10 cellular contexts compared by ENCODE assay signal in genomic region chr18:25348361-25349130, GRCh38. TPM values are rescaled to one million over a fixed set of nuclear protein-coding genes. Genes with fewer than 3 reads are reported as not detected.
DNase-seq lines count a peak whose midpoint lies in the region; ATAC-seq and TF ChIP-seq lines count a peak whose summit lies in the region.
"Had no signal": no experiment of that assay in that cellular context is flagged by ENCODE, and none has a peak within 500 bp of the region (broad histone marks: within the 10 kb centered on the region; RNA-seq: fewer than 3 reads in every experiment).

No MANE protein-coding gene starts in this region.

- peaks cover 12% of the 10 kb centered on the region for H3K4me1 ChIP-seq in fibroblast of lung (ENCODE audit: control insufficient read depth, extremely low read depth, insufficient read depth, low read length)

- H3K36me3 ChIP-seq in MG63: no peaks in the 10 kb centered on the region
- H3K36me3 ChIP-seq in fibroblast of lung (ENCODE audit: control insufficient read depth, insufficient read depth, low read length): no peaks in the 10 kb centered on the region
- no peaks in the 10 kb centered on the region for H3K36me3 ChIP-seq in neural cell (ENCODE audit: insufficient read depth, low read length)

- H3K4me3 ChIP-seq in AG09309 (ENCODE audit: control insufficient read depth, low read depth, low read length) (peak overlapping the region; percentile 65), MG63 (peak overlapping the region; percentile 57), fibroblast of lung (replicated peaks in 1 of 4; ENCODE audit: control extremely low read depth in 1 of 4, insufficient read depth in 1 of 4, low read depth in 3 of 4, low read length in 4 of 4) (peak overlapping the region; percentile 85 to 91 (median 86)), neural cell (ENCODE audit: low read length) (peak overlapping the region; percentile 78)

- DNase-seq in AG09309 (ENCODE audit: low read depth): no peak
- no peak for DNase-seq in MG63
- peak in 1 of 2 donors; percentile 2 for DNase-seq in fibroblast of lung (ENCODE audit: low read depth in 2 of 2)
- DNase-seq in NCI-H82 (lab: John Stamatoyannopoulos, UW): no peak
- no peak for DNase-seq in foreskin melanocyte
- DNase-seq in GM19240 (ENCODE audit: insufficient read length, low spot score): no peak
- DNase-seq: DND-41 had no signal

- TF ChIP-seq CTCF in AG09309 (IDR thresholded peaks at IDR 0.05; ENCODE audit: control insufficient read depth, insufficient read depth, low read depth, low read length, missing control alignments): no peak
- no peak for TF ChIP-seq CTCF in fibroblast of lung (conservative IDR thresholded peaks at IDR 0.05 in 1 of 2, IDR thresholded peaks at IDR 0.05 in 1 of 2; ENCODE audit: low read depth in 1 of 2, low read length in 2 of 2)
- no peak for TF ChIP-seq CTCF in neural cell (IDR thresholded peaks at IDR 0.05; ENCODE audit: poor library complexity, severe bottlenecking)

- TF ChIP-seq EP300 in neural cell (conservative IDR thresholded peaks at IDR 0.05; ENCODE audit: poor library complexity, severe bottlenecking): no peak

- H3K9me2 ChIP-seq in neural cell (ENCODE audit: insufficient read depth, low read length): no peaks in the 10 kb centered on the region

- peaks cover 38% of the 10 kb centered on the region for H3K79me2 ChIP-seq in fibroblast of lung (ENCODE audit: control insufficient read depth, insufficient read depth, low read length)
- H3K79me2 ChIP-seq in neural cell (replicated peaks; ENCODE audit: insufficient read depth, low read length): peaks cover 72% of the 10 kb centered on the region

- ATAC-seq in HG03196 (IDR thresholded peaks at IDR 0.05; ENCODE audit: unreplicated experiment): no peak
- ATAC-seq: esophagus mucosa had no signal

- H3F3A ChIP-seq in neural cell (ENCODE audit: insufficient read depth, low read length, poor library complexity, severe bottlenecking): peaks cover 10% of the 10 kb centered on the region

- H3K4me2 ChIP-seq in fibroblast of lung (ENCODE audit: extremely low read depth, insufficient read depth, low read length) (peak overlapping the region; percentile 99), neural cell (ENCODE audit: low read length) (peak overlapping the region; percentile 97)

- peaks cover 2% of the 10 kb centered on the region; the same call in 1 of the 2 replicates for H3K27me3 ChIP-seq in MG63
- no peaks in the 10 kb centered on the region for H3K27me3 ChIP-seq in fibroblast of lung (ENCODE audit: control insufficient read depth, insufficient read depth, low read length)
- H3K27me3 ChIP-seq in neural cell (ENCODE audit: insufficient read depth, low read depth, low read length): no peaks in the 10 kb centered on the region

- H3K9ac ChIP-seq in fibroblast of lung (ENCODE audit: insufficient read depth, low read length): peak overlapping the region; percentile 90
- H3K9ac ChIP-seq in neural cell (ENCODE audit: low read length): peak overlapping the region; percentile 81

- no peak for TF ChIP-seq RAD21 in neural cell (conservative IDR thresholded peaks at IDR 0.05)

- no peaks in the 10 kb centered on the region for H4K20me1 ChIP-seq in fibroblast of lung (ENCODE audit: control insufficient read depth, extremely low read depth, insufficient read depth, low read length)
- H4K20me1 ChIP-seq in neural cell (ENCODE audit: insufficient read depth): no peaks in the 10 kb centered on the region

- peak overlapping the region; percentile 61 for H2AFZ ChIP-seq in fibroblast of lung (ENCODE audit: low read length)
- no peak overlapping the region for H2AFZ ChIP-seq in neural cell (ENCODE audit: low read depth, low read length)

- no peaks in the 10 kb centered on the region for H3K9me3 ChIP-seq in MG63
- no peaks in the 10 kb centered on the region for H3K9me3 ChIP-seq in fibroblast of lung (ENCODE audit: control insufficient read depth, insufficient read depth, low read depth, low read length)
- H3K9me3 ChIP-seq in neural cell (ENCODE audit: low read length): no peaks in the 10 kb centered on the region

- H3K27ac ChIP-seq in fibroblast of lung (ENCODE audit: insufficient read depth, low read length) (peak overlapping the region; percentile 90), neural cell (ENCODE audit: low read length) (peak overlapping the region; percentile 79)

TF ChIP-seq in neural cell, 6 proteins besides CTCF, POLR2A, EP300 and RAD21:
- no peak for TF ChIP-seq REST (IDR thresholded peaks at IDR 0.05; ENCODE audit: borderline replicate concordance)
- no peak for TF ChIP-seq EZH2 (IDR thresholded peaks at IDR 0.05; ENCODE audit: borderline replicate concordance, insufficient read depth, low read length, poor library complexity, severe bottlenecking)
- TF ChIP-seq TAF1 (IDR thresholded peaks at IDR 0.05; ENCODE audit: low read depth): no peak
- TF ChIP-seq MXI1 (conservative IDR thresholded peaks at IDR 0.05; ENCODE audit: poor library complexity, severe bottlenecking): no peak
- TF ChIP-seq POLR2AphosphoS5 (IDR thresholded peaks at IDR 0.05): no peak
- no peak for TF ChIP-seq SMC3 (conservative IDR thresholded peaks at IDR 0.05; ENCODE audit: poor library complexity)

RNA-seq across cellular contexts. Expression of gene ZNF521, which starts 3.4 kb away (rescaled TPM):
- total RNA-seq in MG63 (2014; rRNA removed; shearing (Covaris generic); ENCODE audit: low replicate concordance): 5.0 and 9.1 TPM in 2 replicates
- total RNA-seq in fibroblast of lung: 23.6 and 43.6 TPM in 2 replicates
- 25.2 and 29.6 TPM in 2 replicates for polyA plus RNA-seq in fibroblast of lung
- polyA plus RNA-seq in fibroblast of lung (2012): 12.3 and 14.4 TPM in 2 replicates
- 13.9 and 14.8 TPM in 2 replicates for polyA minus RNA-seq in fibroblast of lung (ENCODE audit: low replicate concordance)
- 101 and 104 TPM in 2 replicates for polyA plus RNA-seq in neural cell
- 243 and 268 TPM in 2 replicates for polyA minus RNA-seq in neural cell
